ENCODE assay signal across 26 cellular contexts in the genomic region with DNA sequence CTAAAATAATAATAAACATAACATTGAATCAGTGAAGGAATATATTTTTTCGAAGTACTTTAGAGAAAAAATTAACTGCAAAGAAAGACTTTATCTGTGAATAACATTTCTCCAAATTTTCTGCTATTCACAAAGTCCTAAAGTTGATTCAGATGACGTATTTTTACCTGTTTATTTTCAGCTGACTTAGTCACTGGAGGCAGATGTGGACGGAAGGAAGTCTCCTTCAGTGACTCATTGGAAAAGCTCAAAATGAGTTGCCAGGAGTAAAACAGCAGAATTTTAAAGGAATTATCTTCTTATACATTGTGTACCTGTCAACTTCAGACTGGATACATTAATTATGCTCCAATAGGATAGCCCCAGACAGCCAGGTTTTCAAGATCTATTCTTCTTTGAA.
A peak's percentile ranks its signal among the peaks of the same experiment; 100 is the strongest.
DNase-seq lines count a peak whose midpoint lies in the region; ATAC-seq, FAIRE-seq and TF ChIP-seq lines count a peak whose summit lies in the region.
"Had no signal": no experiment of that assay in that cellular context is flagged by ENCODE, and none has a peak within 500 bp of the region (broad histone marks: within the 10 kb centered on the region; RNA-seq: fewer than 3 reads in every experiment).

No MANE protein-coding gene starts in this region.

- H3K27me3 ChIP-seq in bronchial epithelial cell (ENCODE audit: control insufficient read depth, insufficient read depth, low read length) (no peaks in the 10 kb centered on the region), kidney epithelial cell (ENCODE audit: control insufficient read depth, insufficient read depth, low read length) (no peaks in the 10 kb centered on the region)
- H3K27me3 ChIP-seq: esophagus squamous epithelium, tibial artery had no signal

- H3K36me3 ChIP-seq in bronchial epithelial cell (ENCODE audit: control insufficient read depth, insufficient read depth, low read length) (no peaks in the 10 kb centered on the region), kidney epithelial cell (ENCODE audit: control insufficient read depth, insufficient read depth, low read length) (no peaks in the 10 kb centered on the region)
- H3K36me3 ChIP-seq: esophagus squamous epithelium, tibial artery had no signal

- H3K4me3 ChIP-seq in bronchial epithelial cell (ENCODE audit: low read depth, low read length): no peak overlapping the region
- H3K4me3 ChIP-seq in kidney epithelial cell (ENCODE audit: low read depth, low read length): no peak overlapping the region
- H3K4me3 ChIP-seq: esophagus squamous epithelium, GM23248, tibial artery had no signal

- no peak for FAIRE-seq in bronchial epithelial cell (lab: Jason Lieb, UNC)

- DNase-seq in H4 (ENCODE audit: low spot score) (peak; percentile 26), RKO (ENCODE audit: low spot score) (peak; percentile 25), bronchial epithelial cell (ENCODE audit: low read depth) (peak; percentile 55), kidney epithelial cell (ENCODE audit: low read depth) (peak; percentile 4), superior temporal gyrus (ENCODE audit: extremely low spot score) (no peak), NCI-H146 (lab: John Stamatoyannopoulos, UW) (no peak)
- no peak for DNase-seq in activated CD4-positive, CD25-positive, alpha-beta regulatory T cell treated with anti-CD3 and anti-CD28 coated beads, Interleukin-2, amount 50 U/mL, for 72 hours
- DNase-seq: activated CD4-positive, alpha-beta T cell treated with anti-CD3 and anti-CD28 coated beads for 4 hours; activated naive CD8-positive, alpha-beta T cell treated with anti-CD3 and anti-CD28 coated beads, Interleukin-2, amount 50 U/mL, for 24 hours; activated T-cell treated with anti-CD3 and anti-CD28 coated beads, Interleukin-2, amount 50 U/mL, for 48 hours; CD8-positive, alpha-beta memory T cell; cortex of kidney; DMS 273 treated with DMSO at 0.1 percent for 48 hours; esophagus squamous epithelium; GM23248; KG1; left ventricle myocardium superior; naive B cell; NCI-H1436; NCI-H446; NCI-H774; occipital lobe; SK-N-SH; stimulated activated naive CD8-positive, alpha-beta T cell treated with anti-CD3 and anti-CD28 coated beads, Interleukin-15, amount 100 ng/mL, for 72 hours; tibial artery had no signal

- TF ChIP-seq CTCF in bronchial epithelial cell (IDR thresholded peaks at IDR 0.05; ENCODE audit: insufficient read depth, low read length, severe bottlenecking) (no peak), kidney epithelial cell (IDR thresholded peaks at IDR 0.05; ENCODE audit: insufficient read depth, low read length, poor library complexity, severe bottlenecking) (no peak)

- no peak for ATAC-seq in HG02840 (IDR thresholded peaks at IDR 0.05; ENCODE audit: low FRiP score, unreplicated experiment)
- ATAC-seq: activated naive CD8-positive, alpha-beta T cell treated with anti-CD3 and anti-CD28 coated beads, Interleukin-2, amount 50 U/mL, for 24 hours; left ventricle myocardium superior; stimulated activated naive CD8-positive, alpha-beta T cell treated with anti-CD3 and anti-CD28 coated beads, Interleukin-15, amount 100 ng/mL, for 72 hours had no signal

Comparison
In these comparisons a context has a peak if more than half of its experiments do, and no peak if none do; other contexts are left out.
1. DNase-seq: peak in H4 (single experiment), RKO (single experiment), bronchial epithelial cell (single experiment) and kidney epithelial cell (single experiment); none in activated CD4-positive, CD25-positive, alpha-beta regulatory T cell treated with anti-CD3 and anti-CD28 coated beads, Interleukin-2, amount 50 U/mL, for 72 hours (single experiment), superior temporal gyrus (single experiment) and NCI-H146 (single experiment).